In the genomic region with DNA sequence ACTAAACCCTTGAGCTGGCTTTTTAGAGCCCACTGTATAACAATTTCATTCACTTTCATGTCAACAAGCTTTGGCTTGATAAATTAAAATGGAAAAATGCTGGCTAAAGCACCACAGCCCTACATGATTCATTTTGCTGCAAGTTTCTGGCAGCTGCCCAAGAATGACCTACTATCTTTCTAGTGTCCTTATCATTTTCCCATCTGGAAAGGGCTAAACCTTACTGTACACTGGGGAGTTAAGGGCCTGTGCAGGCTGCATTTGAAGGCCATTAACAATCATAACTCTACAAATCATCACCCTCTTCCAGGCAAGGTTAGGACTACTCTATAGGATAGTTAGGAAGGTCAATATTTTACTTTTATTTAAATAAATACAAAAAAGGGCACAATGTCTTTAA, we compare ENCODE assay signal across 10 cellular contexts.
DNase-seq lines count a peak whose midpoint lies in the region; ATAC-seq lines count a peak whose summit lies in the region.
"Had no signal": no experiment of that assay in that cellular context is flagged by ENCODE, and none has a peak within 500 bp of the region (broad histone marks: within the 10 kb centered on the region; RNA-seq: fewer than 3 reads in every experiment).

No MANE protein-coding gene starts in this region.

- ATAC-seq in activated naive CD4-positive, alpha-beta T cell treated with anti-CD3 and anti-CD28 coated beads, Interleukin-2, amount 50 U/mL, for 72 hours, result no peak
- ATAC-seq: GM12878 had no signal

- H3K27me3 ChIP-seq in H7 (ENCODE audit: control insufficient read depth, insufficient read depth, low read length), result no peaks in the 10 kb centered on the region

- H3K27ac Mint-ChIP-seq in activated naive CD4-positive, alpha-beta T cell treated with anti-CD3 and anti-CD28 coated beads, Interleukin-2, amount 50 U/mL, for 72 hours, result no peak overlapping the region
- H3K27ac Mint-ChIP-seq: stimulated activated naive CD8-positive, alpha-beta T cell treated with anti-CD3 and anti-CD28 coated beads, Interleukin-15, Interleukin-2, amounts not matched to agents 100 ng/mL and 50 ng/mL, for 24 hours had no signal

- no peaks in the 10 kb centered on the region for H3K36me3 Mint-ChIP-seq in activated naive CD4-positive, alpha-beta T cell treated with anti-CD3 and anti-CD28 coated beads, Interleukin-2, amount 50 U/mL, for 72 hours

- H3K36me3 ChIP-seq in H7 (replicated peaks; ENCODE audit: control insufficient read depth, insufficient read depth, low read length), result no peaks in the 10 kb centered on the region

- H3K4me3 ChIP-seq in H7 (ENCODE audit: insufficient read depth, low read depth, low read length), result no peak overlapping the region
- H3K4me3 ChIP-seq: GM12878 had no signal

- H3K9me3 Mint-ChIP-seq in activated naive CD4-positive, alpha-beta T cell treated with anti-CD3 and anti-CD28 coated beads, Interleukin-2, amount 50 U/mL, for 72 hours, result peaks cover 11 to 23% of the 10 kb centered on the region in 2 donors
- H3K9me3 Mint-ChIP-seq: stimulated activated naive CD8-positive, alpha-beta T cell treated with anti-CD3 and anti-CD28 coated beads, Interleukin-15, Interleukin-2, amounts not matched to agents 100 ng/mL and 50 ng/mL, for 24 hours had no signal

- DNase-seq in DMS79 (lab: John Stamatoyannopoulos, UW), result peak; percentile 68
- peak; percentile 89 for DNase-seq in NCI-H187 (lab: John Stamatoyannopoulos, UW)
- peak; percentile 79 for DNase-seq in amniotic stem cell (lab: John Stamatoyannopoulos, UW)
- DNase-seq in mucosa of gallbladder (ENCODE audit: low spot score), result peak; percentile 54
- no peak for DNase-seq in H7
- DNase-seq in ecto neural progenitor cell (ENCODE audit: low spot score), result no peak
- DNase-seq in pons (ENCODE audit: low spot score), result no peak
- DNase-seq in activated naive CD4-positive, alpha-beta T cell treated with anti-CD3 and anti-CD28 coated beads, Interleukin-2, amount 50 U/mL, for 72 hours (ENCODE audit: low spot score in 2 of 2), result no peak

Comparison
In these comparisons a context has a peak if more than half of its experiments do, and no peak if none do; other contexts are left out.
1. DNase-seq: peak in DMS79 (single experiment), NCI-H187 (2 of 2), amniotic stem cell (single experiment) and mucosa of gallbladder (single experiment); none in H7 (single experiment), ecto neural progenitor cell (single experiment), pons (single experiment) and activated naive CD4-positive, alpha-beta T cell treated with anti-CD3 and anti-CD28 coated beads, Interleukin-2, amount 50 U/mL, for 72 hours (0 of 2).